In genomic region chr11:33040862-33041453, GRCh38 we compare ENCODE assay signal across 8 cellular contexts. TPM values are rescaled to one million over a fixed set of nuclear protein-coding genes. Genes with fewer than 3 reads are reported as not detected.
DNase-seq lines count a peak whose midpoint lies in the region; ATAC-seq and TF ChIP-seq lines count a peak whose summit lies in the region.

No MANE protein-coding gene starts in this region.

- ATAC-seq in DND-41 (ENCODE audit: insufficient read depth, low read depth) (no peak), HG02678 (IDR thresholded peaks at IDR 0.05; ENCODE audit: unreplicated experiment) (peak; percentile 25), HG03045 (IDR thresholded peaks at IDR 0.05; ENCODE audit: unreplicated experiment) (no peak), GM18873 (IDR thresholded peaks at IDR 0.05; ENCODE audit: low FRiP score, unreplicated experiment) (no peak), GM18520 (IDR thresholded peaks at IDR 0.05; ENCODE audit: unreplicated experiment) (no peak)
- ATAC-seq in natural killer cell treated with Interleukin-12 subunit alpha and Interleukin-12 subunit beta and Interleukin-15 and Interleukin-18, amount 100 ng/mL, for 72 hours, result peak in 1 of 2 donors; percentile 15

- no peaks in the 10 kb centered on the region for H3K27me3 ChIP-seq in DND-41 (ENCODE audit: insufficient read depth, low read length, poor library complexity)

- peak overlapping the region; percentile 91; the same call in 1 of the 2 replicates for H3K27ac ChIP-seq in DND-41 (ENCODE audit: low read length)

- no peaks in the 10 kb centered on the region for H3K27me3 Mint-ChIP-seq in natural killer cell treated with Interleukin-12 subunit alpha and Interleukin-12 subunit beta and Interleukin-15 and Interleukin-18, amount 100 ng/mL, for 72 hours

- no peaks in the 10 kb centered on the region for H3K9me3 ChIP-seq in DND-41 (ENCODE audit: insufficient read depth, low read length, severe bottlenecking)

- peak overlapping the region; percentile 70 for H3K4me3 Mint-ChIP-seq in natural killer cell treated with Interleukin-12 subunit alpha and Interleukin-12 subunit beta and Interleukin-15 and Interleukin-18, amount 100 ng/mL, for 72 hours

- H3K79me2 ChIP-seq in DND-41 (ENCODE audit: insufficient read depth, low read length), result peaks cover 20% of the 10 kb centered on the region

- peak overlapping the region; percentile 76; the same call in 1 of the 2 replicates for H3K9ac ChIP-seq in DND-41 (ENCODE audit: low read depth, low read length)

- H3K4me3 ChIP-seq in DND-41 (ENCODE audit: low read depth in 1 of 2, low read length in 2 of 2), result peak overlapping the region; percentile 65 to 87; a peak in 3 of 4 replicates
- H3K4me3 ChIP-seq in astrocyte of the spinal cord (ENCODE audit: low read depth, low read length), result peak overlapping the region; percentile 70

- H3K4me2 ChIP-seq in DND-41 (ENCODE audit: insufficient read depth, low read length), result peak overlapping the region; percentile 90

- DNase-seq in DND-41 (no peak), astrocyte of the spinal cord (ENCODE audit: low read depth, low spot score) (no peak), LoVo (ENCODE audit: low spot score) (no peak)
- DNase-seq in natural killer cell treated with Interleukin-12 subunit alpha and Interleukin-12 subunit beta and Interleukin-15 and Interleukin-18, amount 100 ng/mL, for 72 hours (ENCODE audit: low spot score), result no peak

- in situ Hi-C loops in astrocyte of the spinal cord (cut with HindIII; ENCODE audit: low sequenced_read_pairs), result no loop called here

- no peaks in the 10 kb centered on the region for H3K9me3 Mint-ChIP-seq in natural killer cell treated with Interleukin-12 subunit alpha and Interleukin-12 subunit beta and Interleukin-15 and Interleukin-18, amount 100 ng/mL, for 72 hours

- peak overlapping the region; percentile 74 to 91 for H3K27ac Mint-ChIP-seq in natural killer cell treated with Interleukin-12 subunit alpha and Interleukin-12 subunit beta and Interleukin-15 and Interleukin-18, amount 100 ng/mL, for 72 hours

- H3K36me3 Mint-ChIP-seq in natural killer cell treated with Interleukin-12 subunit alpha and Interleukin-12 subunit beta and Interleukin-15 and Interleukin-18, amount 100 ng/mL, for 72 hours, result no peaks in the 10 kb centered on the region

- H4K20me1 ChIP-seq in DND-41 (ENCODE audit: insufficient read depth, low read length), result no peaks in the 10 kb centered on the region

- H2AFZ ChIP-seq in DND-41 (ENCODE audit: low read depth, low read length), result no peak overlapping the region

- peaks cover 17 to 20% of the 10 kb centered on the region in 2 donors for H3K4me1 Mint-ChIP-seq in natural killer cell treated with Interleukin-12 subunit alpha and Interleukin-12 subunit beta and Interleukin-15 and Interleukin-18, amount 100 ng/mL, for 72 hours (ENCODE audit: low read depth in 2 of 2)

- no peak for TF ChIP-seq CTCF in DND-41 (IDR thresholded peaks at IDR 0.05; ENCODE audit: borderline replicate concordance, extremely low read depth, low read length, poor library complexity, severe bottlenecking)
- TF ChIP-seq CTCF in astrocyte of the spinal cord (IDR thresholded peaks at IDR 0.05; ENCODE audit: low read depth, low read length), result no peak

- H3K36me3 ChIP-seq in DND-41 (ENCODE audit: insufficient read depth, low read length), result peaks cover 24% of the 10 kb centered on the region

- peaks cover 21% of the 10 kb centered on the region for H3K4me1 ChIP-seq in DND-41 (ENCODE audit: insufficient read depth, low read length)

RNA-seq across cellular contexts. Expression of gene TCP11L1, which starts 1.6 kb away (rescaled TPM):
- 10 to 100 TPM; 23.0 to 31.7 TPM for total RNA-seq in natural killer cell treated with Interleukin-12 subunit alpha and Interleukin-12 subunit beta and Interleukin-15 and Interleukin-18, amount 100 ng/mL, for 72 hours

RNA-seq across cellular contexts. Expression of gene DEPDC7, which starts 25.3 kb away (rescaled TPM):
- 1 to 10 TPM; 1.1 to 3.4 TPM for total RNA-seq in natural killer cell treated with Interleukin-12 subunit alpha and Interleukin-12 subunit beta and Interleukin-15 and Interleukin-18, amount 100 ng/mL, for 72 hours
